Comparison of ENCODE assay signal across 10 cellular contexts in genomic region chr2:110106642-110107041, GRCh38. TPM values are rescaled to one million over a fixed set of nuclear protein-coding genes. Genes with fewer than 3 reads are reported as not detected.
DNase-seq lines count a peak whose midpoint lies in the region; ATAC-seq and TF ChIP-seq lines count a peak whose summit lies in the region.
"Had no signal": no experiment of that assay in that cellular context is flagged by ENCODE, and none has a peak within 500 bp of the region (broad histone marks: within the 10 kb centered on the region; RNA-seq: fewer than 3 reads in every experiment).

No MANE protein-coding gene starts in this region.

- H3K27ac ChIP-seq in HCT116 (ENCODE audit: low read depth, low read length) = peak overlapping the region; percentile 100
- peak overlapping the region; percentile 100 for H3K27ac ChIP-seq in RWPE1
- H3K27ac ChIP-seq in thyroid gland = peak overlapping the region; percentile 77 to 96 (median 95)

- H3K4me1 Mint-ChIP-seq in activated CD4-positive, alpha-beta memory T cell treated with anti-CD3 and anti-CD28 coated beads for 36 hours (ENCODE audit: low read depth) = no peaks in the 10 kb centered on the region

- peaks cover 51% of the 10 kb centered on the region for H3K27me3 Mint-ChIP-seq in activated CD4-positive, alpha-beta memory T cell treated with anti-CD3 and anti-CD28 coated beads for 36 hours

- no peak for TF ChIP-seq RAD21 in HCT116 (IDR thresholded peaks at IDR 0.05; ENCODE audit: low read depth)

- H3K4me1 ChIP-seq in HCT116 (ENCODE audit: control insufficient read depth in 1 of 2, insufficient read depth in 2 of 2, low read length in 2 of 2) (peaks cover 86 to 99% of the 10 kb centered on the region in 2 experiments), thyroid gland (peaks cover 51 to 58% of the 10 kb centered on the region in 2 donors)

- H2AFZ ChIP-seq in HCT116 (ENCODE audit: low read depth, low read length, poor library complexity, severe bottlenecking) = no peak overlapping the region

- H3K9ac ChIP-seq in HCT116 (ENCODE audit: low read length) = peak overlapping the region; percentile 78

- POLR2A ChIA-PET in HCT116 (lab: Charles Lee) (interaction anchor here (0.6 to 2.6 kb wide), 6 partner anchors 9 to 101 kb away, joined by 3 to 37 read pairs (median 4); partner anchors contain the start of gene MALL), RWPE1 (lab: Yijun Ruan, JAX; ENCODE audit: low non-redundant PET) (interaction anchor here (0.8 kb wide), 1 partner anchor 9 kb away, joined by 3 read pairs; the partner anchor contains the start of gene MALL)
- POLR2A ChIA-PET in activated CD4-positive, alpha-beta memory T cell treated with anti-CD3 and anti-CD28 coated beads for 36 hours (lab: Charles Lee) = no interaction called here

- WGBS in thyroid gland, 2 donors = 31 to 42% methylated on average over 6 of the region's 6 CpGs

- peak; percentile 22 for ATAC-seq in HCT116

- H3K4me3 ChIP-seq in HCT116 (replicated peaks in 1 of 2; ENCODE audit: low read depth in 1 of 2, low read length in 2 of 2) (peak overlapping the region in 1 of 2 experiments; percentile 15; a peak in 1 of 4 replicates), fibroblast of mammary gland (ENCODE audit: control insufficient read depth, low read depth, low read length) (no peak overlapping the region), thyroid gland (replicated peaks in 1 of 3) (no peak overlapping the region)

- no peaks in the 10 kb centered on the region for H3K36me3 Mint-ChIP-seq in activated CD4-positive, alpha-beta memory T cell treated with anti-CD3 and anti-CD28 coated beads for 36 hours

- RAD21 ChIA-PET in HCT116 (lab: Charles Lee; ENCODE audit: low non-redundant PET in 1 of 2, low total read pairs in 2 of 2, uncharacterized antibody in 2 of 2, unreplicated experiment in 2 of 2) = interaction anchor here in 1 of 2 experiments (1.1 kb wide), 1 partner anchor 10 kb away, joined by 3 read pairs; no protein-coding TSS in a partner anchor

- TF ChIP-seq CTCF in HCT116 (IDR thresholded peaks at IDR 0.05 in 2 of 3, conservative IDR thresholded peaks at IDR 0.05 in 1 of 3; ENCODE audit: borderline replicate concordance in 1 of 3, insufficient read depth in 1 of 3, low read depth in 2 of 3, low read length in 2 of 3) = no peak
- no peak for TF ChIP-seq CTCF in RWPE1 (conservative IDR thresholded peaks at IDR 0.05; ENCODE audit: low read depth)
- no peak for TF ChIP-seq CTCF in fibroblast of mammary gland (conservative IDR thresholded peaks at IDR 0.05; ENCODE audit: control insufficient read depth, insufficient read depth, low read depth, low read length)
- no peak for TF ChIP-seq CTCF in thyroid gland (IDR thresholded peaks at IDR 0.05)

- TSS peak; percentile 73 for BruUV-seq in HCT116 (replicated peaks; lab: Mats Ljungman, UMichigan)

- H3K4me3 Mint-ChIP-seq in activated CD4-positive, alpha-beta memory T cell treated with anti-CD3 and anti-CD28 coated beads for 36 hours = no peak overlapping the region
- H3K4me3 Mint-ChIP-seq: stimulated activated naive CD8-positive, alpha-beta T cell treated with anti-CD3 and anti-CD28 coated beads, Interleukin-15, amount 100 ng/mL, for 72 hours had no signal

- peaks cover 0 to 15% of the 10 kb centered on the region in 2 experiments; a peak in 2 of 4 replicates for H3K36me3 ChIP-seq in HCT116 (ENCODE audit: control insufficient read depth in 1 of 2, insufficient read depth in 2 of 2, low read length in 2 of 2)
- no peaks in the 10 kb centered on the region for H3K36me3 ChIP-seq in thyroid gland

- no peaks in the 10 kb centered on the region for H3K9me3 Mint-ChIP-seq in activated CD4-positive, alpha-beta memory T cell treated with anti-CD3 and anti-CD28 coated beads for 36 hours

- H3K4me2 ChIP-seq in HCT116 (ENCODE audit: low read length) = peak overlapping the region; percentile 65

- TF ChIP-seq POLR2A in HCT116 (IDR thresholded peaks at IDR 0.05; ENCODE audit: borderline replicate concordance, extremely low read depth, insufficient read depth, insufficient read length) = no peak
- TF ChIP-seq POLR2A in thyroid gland (IDR thresholded peaks at IDR 0.05) = peak in 1 of 2 donors; percentile 74

- intact Hi-C loops in HCT116 (cut with micrococcal nuclease) = loop anchor here (2.0 kb wide), 1 partner anchor 42 kb away; no protein-coding TSS in a partner anchor
- intact Hi-C loops in thyroid gland (cut with DNase I) = no loop called here
- intact Hi-C loops in activated CD4-positive, alpha-beta memory T cell treated with anti-CD3 and anti-CD28 coated beads for 36 hours (cut with micrococcal nuclease) = no loop called here

- CTCF ChIA-PET in HCT116 (lab: Charles Lee) = interaction anchor here (1.3 to 2.5 kb wide), 2 partner anchors 10 to 50 kb away, joined by 3 to 41 read pairs; partner anchors contain the start of gene MALL
- CTCF ChIA-PET in RWPE1 (lab: Yijun Ruan, JAX) = interaction anchor here (1.0 kb wide), 1 partner anchor 8 kb away, joined by 3 read pairs; no protein-coding TSS in a partner anchor
- CTCF ChIA-PET in activated CD4-positive, alpha-beta memory T cell treated with anti-CD3 and anti-CD28 coated beads for 36 hours (lab: Charles Lee) = no interaction called here

- H3K9me3 ChIP-seq in HCT116 (ENCODE audit: control insufficient read depth in 1 of 2, insufficient read depth in 1 of 2, low read depth in 1 of 2, low read length in 2 of 2) (no peaks in the 10 kb centered on the region), thyroid gland (no peaks in the 10 kb centered on the region)

- H3K27me3 ChIP-seq in HCT116 (ENCODE audit: insufficient read depth, low read length) (no peaks in the 10 kb centered on the region), thyroid gland (no peaks in the 10 kb centered on the region)

- no peaks in the 10 kb centered on the region for H4K20me1 ChIP-seq in HCT116 (ENCODE audit: insufficient read depth)

- no peak overlapping the region for H3K27ac Mint-ChIP-seq in activated CD4-positive, alpha-beta memory T cell treated with anti-CD3 and anti-CD28 coated beads for 36 hours
- H3K27ac Mint-ChIP-seq: stimulated activated naive CD8-positive, alpha-beta T cell treated with anti-CD3 and anti-CD28 coated beads, Interleukin-15, amount 100 ng/mL, for 72 hours had no signal

- DNase-seq in HCT116 (ENCODE audit: low read depth, low spot score) (peak; percentile 59), RWPE1 (ENCODE audit: low spot score) (no peak), fibroblast of mammary gland (ENCODE audit: low read depth) (peak; percentile 89), thyroid gland (peak; percentile 69 to 73), T-helper 9 cell (no peak), NCI-H748 treated with DMSO at 0.1 percent for 48 hours (lab: John Stamatoyannopoulos, UW) (no peak)
- no peak for DNase-seq in activated CD4-positive, alpha-beta memory T cell treated with anti-CD3 and anti-CD28 coated beads for 36 hours
- DNase-seq: central memory CD4-positive, alpha-beta T cell; stimulated activated naive CD8-positive, alpha-beta T cell treated with anti-CD3 and anti-CD28 coated beads, Interleukin-15, amount 100 ng/mL, for 72 hours had no signal

- H3K9me2 ChIP-seq in HCT116 (ENCODE audit: insufficient read depth) = no peaks in the 10 kb centered on the region

- peaks cover 96% of the 10 kb centered on the region for H3K79me2 ChIP-seq in HCT116 (ENCODE audit: insufficient read depth, low read length)

TF ChIP-seq in HCT116, 20 proteins besides CTCF, POLR2A, EP300 and RAD21:
- TF ChIP-seq SP1 (IDR thresholded peaks at IDR 0.05; ENCODE audit: low read depth) = no peak

RNA-seq across cellular contexts. Expression of gene MALL, which starts 9.0 kb away (rescaled TPM):
- total RNA-seq in HCT116 (2021; ENCODE audit: unreplicated experiment) = 223 TPM
- 92.3 and 120 TPM in 2 replicates for polyA plus RNA-seq in HCT116 (2012)
- total RNA-seq in thyroid gland = 10 to 100 TPM; 13.3 to 54.4 (median 25.0) TPM
- total RNA-seq in activated CD4-positive, alpha-beta memory T cell treated with anti-CD3 and anti-CD28 coated beads for 36 hours = under 1 TPM; 0.17 to 0.31 TPM
- total RNA-seq: T-helper 2 cell treated with Interferon-gamma antibody and Interleukin-4, amounts not matched to agents 100 ng/mL and 5 ng/mL, for 36 hours had no signal

Comparison
In these comparisons a context has a peak if more than half of its experiments do, and no peak if none do; other contexts are left out.
1. DNase-seq: peak in HCT116 (single experiment), fibroblast of mammary gland (single experiment) and thyroid gland (2 of 2); none in RWPE1 (single experiment), T-helper 9 cell (single experiment), activated CD4-positive, alpha-beta memory T cell treated with anti-CD3 and anti-CD28 coated beads for 36 hours (single experiment) and NCI-H748 treated with DMSO at 0.1 percent for 48 hours (single experiment).
2. RNA of gene MALL, which starts 9.0 kb away (total RNA-seq): 223 TPM in HCT116 (single experiment) and 13.3 to 54.4 TPM in thyroid gland; 0.17 to 0.31 TPM in activated CD4-positive, alpha-beta memory T cell treated with anti-CD3 and anti-CD28 coated beads for 36 hours; every median in the first group is over 10 times any median in the second.
3. Peak in every context shown above with its lines, with median percentiles within 50 percentile points of each other: H3K27ac ChIP-seq.